ENCODE assay signal across 11 cellular contexts in the genomic region with DNA sequence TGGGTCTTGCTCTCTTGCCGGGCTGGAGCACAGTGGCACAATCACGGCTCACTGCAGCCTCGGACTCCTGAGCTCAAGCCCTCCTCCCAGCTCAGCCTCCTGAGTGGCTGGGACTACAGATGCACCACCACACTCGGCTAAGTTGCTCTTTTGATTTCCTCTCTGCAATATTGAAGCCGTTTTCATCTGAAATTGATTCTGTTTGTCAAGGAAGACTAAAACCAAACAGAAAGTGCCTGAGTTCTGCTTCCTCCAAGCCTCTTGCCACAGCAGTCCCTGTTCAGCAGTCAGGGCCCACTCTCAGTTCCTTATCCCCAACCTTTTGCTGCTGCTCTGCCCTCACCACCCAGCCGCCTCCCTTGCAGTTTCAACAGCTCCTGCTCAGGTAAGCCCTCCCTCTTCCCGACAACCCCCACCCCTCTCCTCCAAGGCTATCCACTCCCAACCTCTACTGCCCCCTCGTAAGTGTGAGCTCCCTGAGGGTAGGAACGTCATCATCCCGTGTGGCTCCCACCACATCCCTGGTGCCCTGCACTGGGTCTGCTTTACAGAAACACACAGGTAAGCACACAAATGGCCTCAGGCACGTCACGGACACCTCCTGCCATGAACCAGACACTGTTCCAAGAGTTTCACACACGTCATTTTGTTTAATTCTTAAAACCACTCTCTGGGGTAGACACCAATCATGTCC.
DNase-seq lines count a peak whose midpoint lies in the region; ATAC-seq and TF ChIP-seq lines count a peak whose summit lies in the region.
"Had no signal": no experiment of that assay in that cellular context is flagged by ENCODE, and none has a peak within 500 bp of the region (broad histone marks: within the 10 kb centered on the region; RNA-seq: fewer than 3 reads in every experiment).

No MANE protein-coding gene starts in this region.

- peaks cover 24% of the 10 kb centered on the region for H3K36me3 Mint-ChIP-seq in T-helper 1 cell treated with Interleukin-12 subunit alpha and Interleukin-12 subunit beta and Interleukin-4 antibody, amounts not matched to agents 30 μg/mL and 1 μg/mL, for 36 hours (ENCODE audit: low read depth)
- no peaks in the 10 kb centered on the region for H3K36me3 Mint-ChIP-seq in nephron progenitor cell (ENCODE audit: low read depth)

- no peak for TF ChIP-seq CTCF in spleen (IDR thresholded peaks at IDR 0.05 in 8 of 11, conservative IDR thresholded peaks at IDR 0.05 in 3 of 11)
- no peak for TF ChIP-seq CTCF in nephron progenitor cell (IDR thresholded peaks at IDR 0.05)

- H3K4me1 Mint-ChIP-seq in T-helper 1 cell treated with Interleukin-12 subunit alpha and Interleukin-12 subunit beta and Interleukin-4 antibody, amounts not matched to agents 30 μg/mL and 1 μg/mL, for 36 hours (ENCODE audit: low read depth), result peaks cover 47% of the 10 kb centered on the region
- peaks cover 21% of the 10 kb centered on the region for H3K4me1 Mint-ChIP-seq in nephron progenitor cell

- DNase-seq in T-helper 1 cell (no peak), NOMO-1 treated with dmso at 0.1 percent for 144 hours (lab: John Stamatoyannopoulos, UW; ENCODE audit: unreplicated experiment) (peak; percentile 93), spleen (peak; percentile 86), NCI-H1436 treated with DMSO at 0.1 percent for 48 hours (lab: John Stamatoyannopoulos, UW) (no peak), nephron progenitor cell (no peak)
- DNase-seq in stimulated activated CD4-positive, alpha-beta T cell treated with anti-CD3 and anti-CD28 coated beads, Interleukin-12 subunit alpha, Interleukin-12 subunit beta, amount 100 ng/mL, for 4 hours, result no peak

- peak; percentile 97 for ATAC-seq in HG02678 (IDR thresholded peaks at IDR 0.05; ENCODE audit: unreplicated experiment)

- peak overlapping the region; percentile 42 to 83 (median 66) for H3K27ac ChIP-seq in spleen
- H3K27ac ChIP-seq: 22Rv1, cardiac muscle cell, SK-N-MC had no signal

- no peak overlapping the region for H3K4me3 Mint-ChIP-seq in T-helper 1 cell treated with Interleukin-12 subunit alpha and Interleukin-12 subunit beta and Interleukin-4 antibody, amounts not matched to agents 30 μg/mL and 1 μg/mL, for 36 hours
- no peak overlapping the region for H3K4me3 Mint-ChIP-seq in nephron progenitor cell

- H3K36me3 ChIP-seq in spleen, result no peaks in the 10 kb centered on the region
- H3K36me3 ChIP-seq: cardiac muscle cell had no signal

- no peak for TF ChIP-seq POLR2A in spleen (IDR thresholded peaks at IDR 0.05)

- peak overlapping the region in 1 of 8 donors; percentile 46 for H3K4me3 ChIP-seq in spleen
- H3K4me3 ChIP-seq: cardiac muscle cell, SK-N-MC had no signal

- 58 to 66% (median 66%) methylated on average over 13 of the region's 13 CpGs for WGBS in spleen, 5 donors

- peak overlapping the region; percentile 36 for H3K27ac Mint-ChIP-seq in T-helper 1 cell treated with Interleukin-12 subunit alpha and Interleukin-12 subunit beta and Interleukin-4 antibody, amounts not matched to agents 30 μg/mL and 1 μg/mL, for 36 hours
- no peak overlapping the region for H3K27ac Mint-ChIP-seq in nephron progenitor cell

- H3K9me3 ChIP-seq in spleen, result peaks cover 0 to 4% (median 0%) of the 10 kb centered on the region in 8 donors

- no peaks in the 10 kb centered on the region for H3K27me3 ChIP-seq in spleen (replicated peaks in 1 of 7)
- H3K27me3 ChIP-seq: cardiac muscle cell had no signal

- peaks cover 0 to 44% (median 17%) of the 10 kb centered on the region in 6 donors for H3K4me1 ChIP-seq in spleen

- H3K9me3 Mint-ChIP-seq in T-helper 1 cell treated with Interleukin-12 subunit alpha and Interleukin-12 subunit beta and Interleukin-4 antibody, amounts not matched to agents 30 μg/mL and 1 μg/mL, for 36 hours, result peaks cover 23% of the 10 kb centered on the region
- peaks cover 2% of the 10 kb centered on the region for H3K9me3 Mint-ChIP-seq in nephron progenitor cell

- intact Hi-C loops in spleen (cut with DNase I; ENCODE audit: low total_unique reads), result no loop called here

- H3K27me3 Mint-ChIP-seq in T-helper 1 cell treated with Interleukin-12 subunit alpha and Interleukin-12 subunit beta and Interleukin-4 antibody, amounts not matched to agents 30 μg/mL and 1 μg/mL, for 36 hours (ENCODE audit: low read depth), result no peaks in the 10 kb centered on the region
- peaks cover 19% of the 10 kb centered on the region for H3K27me3 Mint-ChIP-seq in nephron progenitor cell (ENCODE audit: low read depth, poor library complexity)

Comparison
In these comparisons a context has a peak if more than half of its experiments do, and no peak if none do; other contexts are left out.
1. DNase-seq: peak in NOMO-1 treated with dmso at 0.1 percent for 144 hours (single experiment) and spleen (single experiment); none in T-helper 1 cell (0 of 5), NCI-H1436 treated with DMSO at 0.1 percent for 48 hours (single experiment), nephron progenitor cell (single experiment) and stimulated activated CD4-positive, alpha-beta T cell treated with anti-CD3 and anti-CD28 coated beads, Interleukin-12 subunit alpha, Interleukin-12 subunit beta, amount 100 ng/mL, for 4 hours (single experiment).